In the genomic region with DNA sequence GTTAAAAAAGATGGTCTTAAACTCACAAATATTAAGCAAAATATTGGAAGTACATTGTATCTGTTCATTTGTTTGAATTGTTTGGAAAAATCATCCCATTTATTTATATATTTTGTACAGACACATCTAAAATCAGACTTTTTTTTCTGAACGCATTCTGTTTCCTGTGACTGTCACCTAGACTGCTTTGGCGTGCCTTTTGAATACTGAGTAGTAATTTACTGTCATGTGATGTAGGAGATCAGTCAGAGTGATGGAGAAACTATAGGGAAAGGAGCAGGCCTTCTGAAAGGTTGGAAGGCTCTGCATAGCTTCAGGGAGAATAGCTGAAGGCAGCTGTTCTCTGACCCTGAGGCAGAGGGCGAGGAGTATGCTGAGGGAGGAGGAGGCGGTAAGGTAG, we compare ENCODE assay signal across 27 cellular contexts.
"Had no signal": no experiment of that assay in that cellular context is flagged by ENCODE, and none has a peak within 500 bp of the region (broad histone marks: within the 10 kb centered on the region; RNA-seq: fewer than 3 reads in every experiment).

No MANE protein-coding gene starts in this region.

- ATAC-seq: effector memory CD8-positive, alpha-beta T cell; esophagus mucosa; foreskin keratinocyte; gastroesophageal sphincter; heart left ventricle; heart right ventricle had no signal

- H3K36me3 ChIP-seq: colonic mucosa, esophagus muscularis mucosa, esophagus squamous epithelium, gastroesophageal sphincter, heart left ventricle, heart right ventricle had no signal

- FAIRE-seq: colon, endometrium, endothelial cell of umbilical vein, frontal cortex had no signal

- H3K27me3 ChIP-seq: colonic mucosa, dorsolateral prefrontal cortex, esophagus muscularis mucosa, esophagus squamous epithelium, foreskin keratinocyte, gastroesophageal sphincter, heart left ventricle, heart right ventricle had no signal

- H3K27ac ChIP-seq: colonic mucosa, coronary artery, dorsolateral prefrontal cortex, epithelial cell of prostate, esophagus muscularis mucosa, esophagus squamous epithelium, foreskin keratinocyte, gastroesophageal sphincter, heart left ventricle, heart right ventricle had no signal

- H3K9me3 ChIP-seq: colonic mucosa, esophagus muscularis mucosa, esophagus squamous epithelium, gastroesophageal sphincter, heart left ventricle had no signal

- H3K4me1 ChIP-seq: colonic mucosa, esophagus muscularis mucosa, esophagus squamous epithelium, foreskin keratinocyte, gastroesophageal sphincter, heart left ventricle, heart right ventricle had no signal

- H3K4me3 ChIP-seq: colonic mucosa, coronary artery, dorsolateral prefrontal cortex, esophagus muscularis mucosa, esophagus squamous epithelium, gastroesophageal sphincter, heart left ventricle, heart right ventricle had no signal

- DNase-seq: colonic mucosa; cortex of kidney; dermis blood vessel endothelial cell; dorsolateral prefrontal cortex; effector CD4-positive, alpha-beta T cell; effector CD8-positive, alpha-beta T cell; effector memory CD4-positive, alpha-beta T cell; effector memory CD8-positive, alpha-beta T cell; endodermal cell; erythroblast; esophagus squamous epithelium; foreskin fibroblast; foreskin keratinocyte; foreskin melanocyte; glutamatergic neuron; head of caudate nucleus; heart left ventricle; heart right ventricle had no signal
